1 cellular context compared by ENCODE assay signal in the genomic region with DNA sequence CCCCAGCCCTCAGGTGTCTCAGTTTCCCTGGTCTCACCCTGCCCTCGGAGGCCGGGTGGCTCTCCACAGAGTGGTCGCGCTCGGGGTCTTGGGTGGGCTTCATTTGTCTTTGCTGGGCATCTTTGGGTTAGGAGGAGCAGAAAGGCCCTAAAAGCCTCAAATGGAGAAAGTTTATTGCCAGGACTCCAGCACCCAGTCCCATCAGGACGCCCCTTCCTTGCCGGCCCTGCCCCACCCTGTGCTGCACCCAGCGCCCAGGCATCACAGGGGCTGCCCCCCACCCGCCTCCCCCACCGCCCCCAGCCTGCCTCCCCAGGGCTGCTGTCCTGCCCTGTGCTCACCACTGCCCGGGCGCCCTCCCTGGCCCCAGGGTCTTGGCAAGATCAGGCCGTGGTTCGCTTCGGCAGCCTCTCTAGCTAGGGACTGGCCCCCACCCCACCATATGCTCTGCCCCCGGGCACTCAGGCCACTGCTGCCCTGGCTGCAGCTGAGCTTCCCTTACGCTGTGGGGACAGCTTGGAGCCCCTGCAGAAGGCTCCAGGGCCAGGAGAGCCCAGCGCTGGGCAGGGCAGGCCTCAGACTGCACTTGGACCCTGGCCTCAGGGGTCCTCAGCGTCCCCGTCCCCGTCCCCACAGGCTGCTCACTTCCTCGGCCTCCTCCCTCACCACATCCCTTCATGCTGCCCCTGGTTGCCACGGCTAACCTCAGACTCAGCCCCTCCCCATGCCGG.
TF ChIP-seq lines count a peak whose summit lies in the region.

No MANE protein-coding gene starts in this region.

TF ChIP-seq in H1, 55 proteins besides CTCF, POLR2A, EP300 and RAD21:
- TF ChIP-seq MAFK (IDR thresholded peaks at IDR 0.05; ENCODE audit: low read depth, low read length): no peak
- no peak for TF ChIP-seq GABPA (IDR thresholded peaks at IDR 0.05; ENCODE audit: borderline replicate concordance, insufficient read depth, low read length)
- TF ChIP-seq SAP30 (IDR thresholded peaks at IDR 0.05; ENCODE audit: insufficient read depth, insufficient replicate concordance, low read length): no peak
- TF ChIP-seq RBBP5 (IDR thresholded peaks at IDR 0.05; ENCODE audit: borderline replicate concordance, low read depth, low read length): no peak
- no peak for TF ChIP-seq PHF8 (conservative IDR thresholded peaks at IDR 0.05; ENCODE audit: low read depth, low read length)
- TF ChIP-seq KDM1A (IDR thresholded peaks at IDR 0.05; ENCODE audit: borderline replicate concordance, low read length): no peak
- TF ChIP-seq POU5F1 (IDR thresholded peaks at IDR 0.05; ENCODE audit: low read depth, low read length): no peak
- TF ChIP-seq HDAC2 (IDR thresholded peaks at IDR 0.05; ENCODE audit: borderline replicate concordance in 1 of 2, low read depth in 2 of 2, low read length in 2 of 2): no peak
- no peak for TF ChIP-seq RNF2 (IDR thresholded peaks at IDR 0.05; ENCODE audit: borderline replicate concordance, low read depth, low read length, missing control alignments, poor library complexity, severe bottlenecking)
- no peak for TF ChIP-seq SP1 (IDR thresholded peaks at IDR 0.05; ENCODE audit: low read depth, low read length)
- TF ChIP-seq, protein P1, sequence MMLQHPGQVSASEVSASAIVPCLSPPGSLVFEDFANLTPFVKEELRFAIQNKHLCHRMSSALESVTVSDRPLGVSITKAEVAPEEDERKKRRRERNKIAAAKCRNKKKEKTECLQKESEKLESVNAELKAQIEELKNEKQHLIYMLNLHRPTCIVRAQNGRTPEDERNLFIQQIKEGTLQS (IDR thresholded peaks at IDR 0.05; ENCODE audit: insufficient read depth, low read depth, low read length): no peak
- no peak for TF ChIP-seq BCL11A (IDR thresholded peaks at IDR 0.05; ENCODE audit: low read depth in 2 of 2, low read length in 2 of 2)
- TF ChIP-seq, protein P2, sequence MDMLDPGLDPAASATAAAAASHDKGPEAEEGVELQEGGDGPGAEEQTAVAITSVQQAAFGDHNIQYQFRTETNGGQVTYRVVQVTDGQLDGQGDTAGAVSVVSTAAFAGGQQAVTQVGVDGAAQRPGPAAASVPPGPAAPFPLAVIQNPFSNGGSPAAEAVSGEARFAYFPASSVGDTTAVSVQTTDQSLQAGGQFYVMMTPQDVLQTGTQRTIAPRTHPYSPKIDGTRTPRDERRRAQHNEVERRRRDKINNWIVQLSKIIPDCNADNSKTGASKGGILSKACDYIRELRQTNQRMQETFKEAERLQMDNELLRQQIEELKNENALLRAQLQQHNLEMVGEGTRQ (IDR thresholded peaks at IDR 0.05; ENCODE audit: low read length): no peak
- no peak for TF ChIP-seq JUN (IDR thresholded peaks at IDR 0.05; ENCODE audit: low read depth, low read length)
- TF ChIP-seq SRF (IDR thresholded peaks at IDR 0.05; ENCODE audit: low read depth, low read length): no peak
TF ChIP-seq in H1: peak in this region for 0.
